ENCODE assay signal across 9 cellular contexts in the genomic region with DNA sequence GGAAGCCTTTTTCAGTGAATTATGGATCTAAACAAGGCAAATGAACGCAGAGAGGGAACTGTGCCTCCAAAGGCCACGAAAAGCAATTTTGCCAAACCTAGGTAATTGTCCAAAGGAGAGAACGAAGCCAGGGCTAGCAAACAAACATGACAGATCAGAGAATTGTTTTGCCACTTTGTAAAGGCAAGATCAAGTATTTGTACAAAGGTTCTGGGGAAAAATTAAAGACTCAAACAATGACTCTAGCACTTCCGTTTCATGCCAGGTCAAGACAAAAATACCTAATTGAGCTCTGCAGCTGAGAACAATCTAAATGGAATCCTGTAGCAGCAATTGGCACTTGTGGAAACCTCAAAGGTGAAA. TPM values are rescaled to one million over a fixed set of nuclear protein-coding genes. Genes with fewer than 3 reads are reported as not detected.
A peak's percentile ranks its signal among the peaks of the same experiment; 100 is the strongest.
DNase-seq lines count a peak whose midpoint lies in the region; ATAC-seq and TF ChIP-seq lines count a peak whose summit lies in the region.
"Had no signal": no experiment of that assay in that cellular context is flagged by ENCODE, and none has a peak within 500 bp of the region (broad histone marks: within the 10 kb centered on the region; RNA-seq: fewer than 3 reads in every experiment).

No MANE protein-coding gene starts in this region.

- H3K9me3 Mint-ChIP-seq in GM23338 (0 out of 3 replicates have a peak, but pooled peaks cover 3% of the 10 kb centered on the region), memory B cell (peaks cover 4% of the 10 kb centered on the region)

- H3K4me2 ChIP-seq in DOHH2 (ENCODE audit: low read length) (peak overlapping the region; percentile 6; the same call in 1 of the 2 replicates), GM23338 (peak overlapping the region; percentile 24), OCI-LY7 (ENCODE audit: low read length) (peak overlapping the region; percentile 22; the same call in 1 of the 2 replicates)

- no peak for DNase-seq in GM23338 (ENCODE audit: low spot score)
- peak; percentile 19 for DNase-seq in OCI-LY7 (ENCODE audit: low spot score)
- DNase-seq in memory B cell (ENCODE audit: low spot score in 2 of 2), result no peak
- no peak for DNase-seq in coronary artery (ENCODE audit: low spot score)
- DNase-seq: DMS 273 treated with DMSO at 0.1 percent for 48 hours had no signal

- peaks cover 16% of the 10 kb centered on the region for H3K4me1 ChIP-seq in DOHH2 (ENCODE audit: control insufficient read depth, low read length)
- peaks cover 39% of the 10 kb centered on the region for H3K4me1 ChIP-seq in GM23338 (ENCODE audit: insufficient read depth)
- H3K4me1 ChIP-seq in OCI-LY7 (ENCODE audit: insufficient read depth, low read length, poor library complexity, severe bottlenecking), result peaks cover 19% of the 10 kb centered on the region

- H3K4me1 Mint-ChIP-seq in GM23338 (peaks cover 53% of the 10 kb centered on the region), memory B cell (peaks cover 25% of the 10 kb centered on the region)

- H3F3A ChIP-seq in DOHH2 (ENCODE audit: control insufficient read depth, insufficient read depth), result peaks cover 3% of the 10 kb centered on the region; the same call in 1 of the 2 replicates
- H3F3A ChIP-seq in GM23338 (replicated peaks; ENCODE audit: low read depth), result 0 out of 2 replicates have a peak, but pooled peaks cover 4% of the 10 kb centered on the region

- no peaks in the 10 kb centered on the region for H3K36me3 ChIP-seq in DOHH2 (ENCODE audit: control insufficient read depth, low read length)
- peaks cover 4% of the 10 kb centered on the region; the same call in 1 of the 2 replicates for H3K36me3 ChIP-seq in GM23338 (ENCODE audit: insufficient read depth)
- no peaks in the 10 kb centered on the region for H3K36me3 ChIP-seq in OCI-LY7 (ENCODE audit: insufficient read depth, low read length)

- ATAC-seq in GM23338 (no peak), memory B cell (ENCODE audit: low read depth) (peak; percentile 6), HG02571 (IDR thresholded peaks at IDR 0.05; ENCODE audit: unreplicated experiment) (no peak), HG03457 (IDR thresholded peaks at IDR 0.05; ENCODE audit: unreplicated experiment) (no peak), HG02610 (IDR thresholded peaks at IDR 0.05; ENCODE audit: unreplicated experiment) (no peak)

- peaks cover 16% of the 10 kb centered on the region for H3K27me3 Mint-ChIP-seq in GM23338 (ENCODE audit: insufficient read depth, low read depth, poor library complexity)
- no peaks in the 10 kb centered on the region for H3K27me3 Mint-ChIP-seq in memory B cell

- H3K9me3 ChIP-seq in DOHH2 (ENCODE audit: control insufficient read depth, insufficient read depth, low read length) (no peaks in the 10 kb centered on the region), OCI-LY7 (ENCODE audit: low read length) (no peaks in the 10 kb centered on the region)

- H3K27me3 ChIP-seq in DOHH2 (ENCODE audit: control insufficient read depth, low read length) (peaks cover 8% of the 10 kb centered on the region; the same call in 1 of the 2 replicates), GM23338 (ENCODE audit: insufficient read depth) (no peaks in the 10 kb centered on the region)

- H3K4me3 Mint-ChIP-seq in GM23338 (no peak overlapping the region; the same call in 2 of the 3 replicates), memory B cell (peak overlapping the region; percentile 8)

- H2AFZ ChIP-seq in GM23338 (no peak overlapping the region), OCI-LY7 (ENCODE audit: low read length) (peak overlapping the region; percentile 48)

- H3K27ac Mint-ChIP-seq in GM23338 (peak overlapping the region; percentile 74), memory B cell (peak overlapping the region; percentile 64)

- intact Hi-C loops in OCI-LY7 (cut with micrococcal nuclease; ENCODE audit: unreplicated experiment), result loop anchor here (5.0 kb wide), 1 partner anchor 59 kb away; no protein-coding TSS in a partner anchor

- H3K4me3 ChIP-seq in DOHH2 (ENCODE audit: low read length) (no peak overlapping the region), GM23338 (no peak overlapping the region), OCI-LY7 (ENCODE audit: low read depth, low read length, poor library complexity, severe bottlenecking) (no peak overlapping the region), coronary artery (no peak overlapping the region)

- no peak for TF ChIP-seq CTCF in DOHH2 (IDR thresholded peaks at IDR 0.05; ENCODE audit: low read depth, low read length, poor library complexity, severe bottlenecking)
- no peak for TF ChIP-seq CTCF in GM23338 (conservative IDR thresholded peaks at IDR 0.05; ENCODE audit: low read depth in 2 of 2)
- no peak for TF ChIP-seq CTCF in OCI-LY7 (conservative IDR thresholded peaks at IDR 0.05; ENCODE audit: low read length)
- no peak for TF ChIP-seq CTCF in coronary artery (IDR thresholded peaks at IDR 0.05)

- H3K36me3 Mint-ChIP-seq in GM23338 (ENCODE audit: low read depth) (peaks cover 59% of the 10 kb centered on the region), memory B cell (peaks cover 7% of the 10 kb centered on the region)

- BruUV-seq in OCI-LY7 (replicated peaks; lab: Mats Ljungman, UMichigan), result no TSS peak

- H3K79me2 ChIP-seq in DOHH2 (ENCODE audit: control insufficient read depth, low read length) (no peaks in the 10 kb centered on the region), GM23338 (replicated peaks; ENCODE audit: insufficient read depth) (peaks cover 100% of the 10 kb centered on the region), OCI-LY7 (ENCODE audit: insufficient read depth, low read depth, low read length) (no peaks in the 10 kb centered on the region)

- CTCF ChIA-PET in OCI-LY7 (lab: Charles Lee; ENCODE audit: unreplicated experiment), result no interaction called here

- no peaks in the 10 kb centered on the region for H3K9me2 ChIP-seq in DOHH2 (replicated peaks; ENCODE audit: control insufficient read depth, low read length)
- no peaks in the 10 kb centered on the region for H3K9me2 ChIP-seq in GM23338 (ENCODE audit: insufficient read depth)
- no peaks in the 10 kb centered on the region for H3K9me2 ChIP-seq in OCI-LY7 (ENCODE audit: insufficient read depth, low read length)

- no peaks in the 10 kb centered on the region for H4K20me1 ChIP-seq in DOHH2 (ENCODE audit: control insufficient read depth, insufficient read depth, low read depth, low read length)
- H4K20me1 ChIP-seq in GM23338 (replicated peaks; ENCODE audit: insufficient read depth), result 0 out of 2 replicates have a peak, but pooled peaks cover 8% of the 10 kb centered on the region
- no peaks in the 10 kb centered on the region for H4K20me1 ChIP-seq in OCI-LY7 (ENCODE audit: insufficient read depth, low read length)

- H3K27ac ChIP-seq in DOHH2 (ENCODE audit: low read depth, low read length) (no peak overlapping the region), GM23338 (ENCODE audit: low read depth) (peak overlapping the region; percentile 36; the same call in 1 of the 2 replicates), OCI-LY7 (ENCODE audit: low read depth, low read length, poor library complexity, severe bottlenecking) (no peak overlapping the region), coronary artery (peak overlapping the region in 1 of 2 donors; percentile 2)

- POLR2A ChIA-PET in OCI-LY7 (lab: Charles Lee), result interaction anchor here (0.7 kb wide), 1 partner anchor 71 kb away, joined by 3 read pairs; no protein-coding TSS in a partner anchor

TF ChIP-seq in GM23338, 12 proteins besides CTCF, POLR2A, EP300 and RAD21 (continues in another document):
- TF ChIP-seq ZNF114 (CRISPR knock-in tag; IDR thresholded peaks at IDR 0.05), result no peak
- no peak for TF ChIP-seq ETS1 (IDR thresholded peaks at IDR 0.05)
- no peak for TF ChIP-seq CREB1 (CRISPR knock-in tag; IDR thresholded peaks at IDR 0.05; ENCODE audit: low read depth)
- TF ChIP-seq POLR2AphosphoS5 (IDR thresholded peaks at IDR 0.05; ENCODE audit: low read depth), result no peak
- no peak for TF ChIP-seq NANOG (IDR thresholded peaks at IDR 0.05; ENCODE audit: borderline replicate concordance)
- TF ChIP-seq JUNB (IDR thresholded peaks at IDR 0.05; ENCODE audit: unreplicated experiment), result no peak
- no peak for TF ChIP-seq STAT1 (IDR thresholded peaks at IDR 0.05; ENCODE audit: unreplicated experiment)
- TF ChIP-seq, protein P1, sequence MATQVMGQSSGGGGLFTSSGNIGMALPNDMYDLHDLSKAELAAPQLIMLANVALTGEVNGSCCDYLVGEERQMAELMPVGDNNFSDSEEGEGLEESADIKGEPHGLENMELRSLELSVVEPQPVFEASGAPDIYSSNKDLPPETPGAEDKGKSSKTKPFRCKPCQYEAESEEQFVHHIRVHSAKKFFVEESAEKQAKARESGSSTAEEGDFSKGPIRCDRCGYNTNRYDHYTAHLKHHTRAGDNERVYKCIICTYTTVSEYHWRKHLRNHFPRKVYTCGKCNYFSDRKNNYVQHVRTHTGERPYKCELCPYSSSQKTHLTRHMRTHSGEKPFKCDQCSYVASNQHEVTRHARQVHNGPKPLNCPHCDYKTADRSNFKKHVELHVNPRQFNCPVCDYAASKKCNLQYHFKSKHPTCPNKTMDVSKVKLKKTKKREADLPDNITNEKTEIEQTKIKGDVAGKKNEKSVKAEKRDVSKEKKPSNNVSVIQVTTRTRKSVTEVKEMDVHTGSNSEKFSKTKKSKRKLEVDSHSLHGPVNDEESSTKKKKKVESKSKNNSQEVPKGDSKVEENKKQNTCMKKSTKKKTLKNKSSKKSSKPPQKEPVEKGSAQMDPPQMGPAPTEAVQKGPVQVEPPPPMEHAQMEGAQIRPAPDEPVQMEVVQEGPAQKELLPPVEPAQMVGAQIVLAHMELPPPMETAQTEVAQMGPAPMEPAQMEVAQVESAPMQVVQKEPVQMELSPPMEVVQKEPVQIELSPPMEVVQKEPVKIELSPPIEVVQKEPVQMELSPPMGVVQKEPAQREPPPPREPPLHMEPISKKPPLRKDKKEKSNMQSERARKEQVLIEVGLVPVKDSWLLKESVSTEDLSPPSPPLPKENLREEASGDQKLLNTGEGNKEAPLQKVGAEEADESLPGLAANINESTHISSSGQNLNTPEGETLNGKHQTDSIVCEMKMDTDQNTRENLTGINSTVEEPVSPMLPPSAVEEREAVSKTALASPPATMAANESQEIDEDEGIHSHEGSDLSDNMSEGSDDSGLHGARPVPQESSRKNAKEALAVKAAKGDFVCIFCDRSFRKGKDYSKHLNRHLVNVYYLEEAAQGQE (IDR thresholded peaks at IDR 0.05; ENCODE audit: unreplicated experiment), result no peak

RNA-seq across cellular contexts. Expression of gene RBM47, which starts 8.5 kb away (rescaled TPM):
- 125 and 139 TPM in 2 replicates for total RNA-seq in GM23338 (2014; rRNA removed; shearing (Covaris generic))
- 31.8 and 35.6 TPM in 2 replicates for polyA plus RNA-seq in GM23338 (2016; fragmentation: Nextera tagmentation; extraction: Ambion mirVana)
- 4.6 and 5.3 TPM in 2 replicates for total RNA-seq in OCI-LY7 (2014; rRNA removed; shearing (Covaris generic))
- total RNA-seq in OCI-LY7 (2022), result 12.0 and 14.2 TPM in 2 replicates
